In the genomic region with DNA sequence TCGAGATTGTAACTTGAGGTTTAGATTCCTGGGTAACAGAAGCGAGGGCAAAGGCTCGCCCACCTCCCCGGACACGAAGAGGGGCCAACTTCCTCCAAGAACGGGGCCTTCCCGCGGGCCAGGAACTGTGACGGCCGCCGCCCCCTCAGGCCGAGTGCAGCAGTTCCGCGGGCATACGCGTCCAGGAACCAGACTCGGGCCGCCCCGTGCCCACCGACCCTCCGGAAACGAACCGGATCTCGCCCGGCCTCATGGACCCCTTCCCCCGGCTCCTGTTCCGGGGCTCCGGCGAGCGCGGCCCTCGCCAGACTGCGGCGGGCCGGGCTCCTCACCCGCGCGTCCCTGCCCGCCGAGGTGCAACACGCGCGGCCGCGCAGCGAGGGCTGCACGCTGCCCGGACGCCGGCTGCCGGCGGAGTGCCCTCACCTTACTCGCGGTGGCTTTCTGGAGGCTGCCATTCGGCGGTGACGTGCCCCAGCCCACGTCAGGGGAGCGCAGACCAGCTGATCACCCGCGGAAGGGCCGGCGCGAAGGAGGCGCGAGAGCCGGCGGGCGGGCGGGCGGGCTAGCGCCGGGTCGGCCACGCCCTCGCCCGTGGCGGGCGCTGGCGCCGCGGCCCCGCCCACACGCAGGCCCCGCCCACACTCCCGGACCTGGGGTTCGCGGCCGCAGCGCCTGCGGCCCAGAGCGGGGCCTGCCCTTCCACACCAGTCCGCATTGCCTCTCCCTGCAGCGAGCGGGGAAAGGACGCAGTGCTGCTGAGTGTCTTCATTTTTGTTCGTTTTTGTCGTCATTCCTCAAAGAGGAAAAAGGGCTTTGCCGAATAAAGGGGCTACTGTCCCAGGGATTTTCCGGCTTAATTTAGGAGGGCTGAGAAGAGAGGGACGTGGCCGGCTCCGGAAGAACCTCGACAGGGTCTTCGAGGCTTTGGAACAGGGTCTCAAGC, we compare ENCODE assay signal across 1 cellular context.
TF ChIP-seq lines count a peak whose summit lies in the region.

TSS of gene XPNPEP1 (minus strand) at position 536 of the 946 bp plus-strand sequence. CDS start at position 458, 78 bp downstream.

TF ChIP-seq in K562, 482 proteins besides CTCF, POLR2A, EP300 and RAD21 (continued from another document and continues in another):
- TF ChIP-seq MGA (IDR thresholded peaks at IDR 0.05) (peak; percentile 31; the same call in 1 of the 2 replicates), PHF20 (IDR thresholded peaks at IDR 0.05; ENCODE audit: partially characterized antibody) (peak; percentile 62), NFIC (IDR thresholded peaks at IDR 0.05) (0 out of 2 replicates have a peak, but pooled peaks have one; percentile 3), GABPB2 (CRISPR knock-in tag; conservative IDR thresholded peaks at IDR 0.05) (no peak), ZBTB26 (CRISPR knock-in tag; IDR thresholded peaks at IDR 0.05) (no peak), HNRNPUL1 (IDR thresholded peaks at IDR 0.05; ENCODE audit: low read length) (no peak), ZNF583 (CRISPR knock-in tag; IDR thresholded peaks at IDR 0.05) (no peak), ZC3H4 (CRISPR knock-in tag; IDR thresholded peaks at IDR 0.05; ENCODE audit: borderline replicate concordance) (no peak), ZNF280B (CRISPR knock-in tag; IDR thresholded peaks at IDR 0.05) (no peak), XRCC5 (IDR thresholded peaks at IDR 0.05; ENCODE audit: low read depth, low read length) (no peak), ZC3H8 (IDR thresholded peaks at IDR 0.05) (no peak), HMG20A (CRISPR knock-in tag; conservative IDR thresholded peaks at IDR 0.05) (no peak), TAL1 (IDR thresholded peaks at IDR 0.05) (no peak), FUS (optimal IDR thresholded peaks at IDR 0.05; ENCODE audit: low read depth, low read length) (no peak), TAF7 (tag; IDR thresholded peaks at IDR 0.05) (no peak), ZFX (CRISPR knock-in tag; IDR thresholded peaks at IDR 0.05) (peak; percentile 94), ILF3 (IDR thresholded peaks at IDR 0.05; ENCODE audit: borderline replicate concordance) (no peak), PHF8 (IDR thresholded peaks at IDR 0.05; ENCODE audit: borderline replicate concordance, low read length) (peak; percentile 83; the same call in 1 of the 2 replicates), MNT (conservative IDR thresholded peaks at IDR 0.05) (peak in 1 of 2 experiments; percentile 38; a peak in 2 of 4 replicates), RFX1 (IDR thresholded peaks at IDR 0.05) (no peak), ZNF274 (IDR thresholded peaks at IDR 0.05; ENCODE audit: borderline replicate concordance, low read depth, low read length) (no peak), ZNF124 (CRISPR knock-in tag; IDR thresholded peaks at IDR 0.05) (no peak), BCOR (IDR thresholded peaks at IDR 0.05) (no peak), ZKSCAN3 (CRISPR knock-in tag; IDR thresholded peaks at IDR 0.05) (no peak), FOXK1 (CRISPR knock-in tag; IDR thresholded peaks at IDR 0.05; ENCODE audit: borderline replicate concordance) (no peak), ZNF3 (CRISPR knock-in tag; IDR thresholded peaks at IDR 0.05) (no peak), ZEB2 (IDR thresholded peaks at IDR 0.05) (no peak), ZNF41 (CRISPR knock-in tag; conservative IDR thresholded peaks at IDR 0.05) (no peak), FOSL1 (tag; conservative IDR thresholded peaks at IDR 0.05) (no peak)
- TF ChIP-seq, protein P1, sequence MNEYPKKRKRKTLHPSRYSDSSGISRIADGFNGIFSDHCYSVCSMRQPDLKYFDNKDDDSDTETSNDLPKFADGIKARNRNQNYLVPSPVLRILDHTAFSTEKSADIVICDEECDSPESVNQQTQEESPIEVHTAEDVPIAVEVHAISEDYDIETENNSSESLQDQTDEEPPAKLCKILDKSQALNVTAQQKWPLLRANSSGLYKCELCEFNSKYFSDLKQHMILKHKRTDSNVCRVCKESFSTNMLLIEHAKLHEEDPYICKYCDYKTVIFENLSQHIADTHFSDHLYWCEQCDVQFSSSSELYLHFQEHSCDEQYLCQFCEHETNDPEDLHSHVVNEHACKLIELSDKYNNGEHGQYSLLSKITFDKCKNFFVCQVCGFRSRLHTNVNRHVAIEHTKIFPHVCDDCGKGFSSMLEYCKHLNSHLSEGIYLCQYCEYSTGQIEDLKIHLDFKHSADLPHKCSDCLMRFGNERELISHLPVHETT (CRISPR knock-in tag; conservative IDR thresholded peaks at IDR 0.05 in 1 of 2, IDR thresholded peaks at IDR 0.05 in 1 of 2): no peak
- TF ChIP-seq, protein P2, sequence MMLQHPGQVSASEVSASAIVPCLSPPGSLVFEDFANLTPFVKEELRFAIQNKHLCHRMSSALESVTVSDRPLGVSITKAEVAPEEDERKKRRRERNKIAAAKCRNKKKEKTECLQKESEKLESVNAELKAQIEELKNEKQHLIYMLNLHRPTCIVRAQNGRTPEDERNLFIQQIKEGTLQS (IDR thresholded peaks at IDR 0.05): no peak
- TF ChIP-seq, protein P2 (CRISPR knock-in tag; conservative IDR thresholded peaks at IDR 0.05): no peak
- TF ChIP-seq, protein P3, sequence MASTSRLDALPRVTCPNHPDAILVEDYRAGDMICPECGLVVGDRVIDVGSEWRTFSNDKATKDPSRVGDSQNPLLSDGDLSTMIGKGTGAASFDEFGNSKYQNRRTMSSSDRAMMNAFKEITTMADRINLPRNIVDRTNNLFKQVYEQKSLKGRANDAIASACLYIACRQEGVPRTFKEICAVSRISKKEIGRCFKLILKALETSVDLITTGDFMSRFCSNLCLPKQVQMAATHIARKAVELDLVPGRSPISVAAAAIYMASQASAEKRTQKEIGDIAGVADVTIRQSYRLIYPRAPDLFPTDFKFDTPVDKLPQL (IDR thresholded peaks at IDR 0.05; ENCODE audit: extremely low read depth, insufficient read length): no peak
